14 cellular contexts compared by ENCODE assay signal in genomic region chr18:13235326-13235937, GRCh38. TPM values are rescaled to one million over a fixed set of nuclear protein-coding genes. Genes with fewer than 3 reads are reported as not detected.
DNase-seq lines count a peak whose midpoint lies in the region; ATAC-seq and TF ChIP-seq lines count a peak whose summit lies in the region.
"Had no signal": no experiment of that assay in that cellular context is flagged by ENCODE, and none has a peak within 500 bp of the region (broad histone marks: within the 10 kb centered on the region; RNA-seq: fewer than 3 reads in every experiment).

No MANE protein-coding gene starts in this region.

- no peak overlapping the region for H3K27ac ChIP-seq in BLaER1
- H3K27ac ChIP-seq in HCT116 (ENCODE audit: low read depth, low read length): no peak overlapping the region
- H3K27ac ChIP-seq in upper lobe of right lung: no peak overlapping the region
- H3K27ac ChIP-seq: SJCRH30 had no signal

- no peak for ATAC-seq in HCT116
- no peak for ATAC-seq in upper lobe of right lung

- H2AFZ ChIP-seq in HCT116 (ENCODE audit: low read depth, low read length, poor library complexity, severe bottlenecking): peak overlapping the region; percentile 6

- H3K4me1 ChIP-seq in BLaER1 (peaks cover 99% of the 10 kb centered on the region), HCT116 (ENCODE audit: control insufficient read depth in 1 of 2, insufficient read depth in 2 of 2, low read length in 2 of 2) (peaks cover 6 to 9% of the 10 kb centered on the region in 2 experiments; a peak in 3 of 4 replicates), upper lobe of right lung (no peaks in the 10 kb centered on the region)
- H3K4me1 ChIP-seq: SJCRH30 had no signal

- POLR2A ChIA-PET in HCT116 (lab: Charles Lee): no interaction called here

- H3K79me2 ChIP-seq in HCT116 (ENCODE audit: insufficient read depth, low read length): no peaks in the 10 kb centered on the region

- H3K9me2 ChIP-seq in HCT116 (ENCODE audit: insufficient read depth): no peaks in the 10 kb centered on the region

- H3K4me3 ChIP-seq in BLaER1 (peak overlapping the region; percentile 11; the same call in 1 of the 2 replicates), HCT116 (replicated peaks in 1 of 2; ENCODE audit: low read depth in 1 of 2, low read length in 2 of 2) (no peak overlapping the region), upper lobe of right lung (no peak overlapping the region)
- H3K4me3 ChIP-seq: mucosa of descending colon, SJCRH30, tibial nerve had no signal

- TF ChIP-seq RAD21 in HCT116 (IDR thresholded peaks at IDR 0.05; ENCODE audit: low read depth): no peak

- H3K27me3 ChIP-seq in BLaER1 (no peaks in the 10 kb centered on the region), HCT116 (ENCODE audit: insufficient read depth, low read length) (no peaks in the 10 kb centered on the region), upper lobe of right lung (no peaks in the 10 kb centered on the region)
- H3K27me3 ChIP-seq: SJCRH30, tibial nerve had no signal

- peaks cover 18% of the 10 kb centered on the region for H3K4me1 Mint-ChIP-seq in mesothelial cell of epicardium
- H3K4me1 Mint-ChIP-seq: B cell had no signal

- H3K4me3 Mint-ChIP-seq in mesothelial cell of epicardium: no peak overlapping the region
- H3K4me3 Mint-ChIP-seq: B cell had no signal

- H3K4me2 ChIP-seq in BLaER1: peak overlapping the region; percentile 82
- H3K4me2 ChIP-seq in HCT116 (ENCODE audit: low read length): peak overlapping the region; percentile 34

- TF ChIP-seq CTCF in HCT116 (IDR thresholded peaks at IDR 0.05 in 2 of 3, conservative IDR thresholded peaks at IDR 0.05 in 1 of 3; ENCODE audit: borderline replicate concordance in 1 of 3, insufficient read depth in 1 of 3, low read depth in 2 of 3, low read length in 2 of 3): no peak
- TF ChIP-seq CTCF in mesothelial cell of epicardium (IDR thresholded peaks at IDR 0.05; ENCODE audit: unreplicated experiment): no peak
- TF ChIP-seq CTCF in upper lobe of right lung (IDR thresholded peaks at IDR 0.05): no peak

- CTCF ChIA-PET in HCT116 (lab: Charles Lee): interaction anchor here (1.1 kb wide), 1 partner anchor 19 kb away, joined by 3 read pairs; no protein-coding TSS in a partner anchor

- RAD21 ChIA-PET in HCT116 (lab: Charles Lee; ENCODE audit: low non-redundant PET in 1 of 2, low total read pairs in 2 of 2, uncharacterized antibody in 2 of 2, unreplicated experiment in 2 of 2): no interaction called here

- H3K36me3 ChIP-seq in BLaER1 (peaks cover 35% of the 10 kb centered on the region), HCT116 (ENCODE audit: control insufficient read depth in 1 of 2, insufficient read depth in 2 of 2, low read length in 2 of 2) (no peaks in the 10 kb centered on the region), upper lobe of right lung (no peaks in the 10 kb centered on the region)
- H3K36me3 ChIP-seq: SJCRH30, tibial nerve had no signal

- DNase-seq in HCT116 (ENCODE audit: low read depth, low spot score) (no peak), dermis blood vessel endothelial cell (peak; percentile 21), mesothelial cell of epicardium (ENCODE audit: low spot score in 2 of 2, unreplicated experiment in 2 of 2) (peak in 1 of 2 experiments; percentile 20), inferior parietal cortex (ENCODE audit: extremely low spot score) (no peak), iPS-NIHi11 (ENCODE audit: low spot score) (no peak), upper lobe of right lung (no peak), cerebellum (ENCODE audit: low spot score) (no peak)
- DNase-seq: NCI-H510A, SJCRH30, T1000 had no signal

- no peaks in the 10 kb centered on the region for H3K9me3 ChIP-seq in BLaER1
- no peaks in the 10 kb centered on the region for H3K9me3 ChIP-seq in HCT116 (ENCODE audit: control insufficient read depth in 1 of 2, insufficient read depth in 1 of 2, low read depth in 1 of 2, low read length in 2 of 2)
- no peaks in the 10 kb centered on the region for H3K9me3 ChIP-seq in upper lobe of right lung
- H3K9me3 ChIP-seq: mucosa of descending colon, SJCRH30, tibial nerve had no signal

- no peak overlapping the region for H3K9ac ChIP-seq in BLaER1
- H3K9ac ChIP-seq in HCT116 (ENCODE audit: low read length): no peak overlapping the region

- peaks cover 100% of the 10 kb centered on the region for H4K20me1 ChIP-seq in BLaER1
- no peaks in the 10 kb centered on the region for H4K20me1 ChIP-seq in HCT116 (ENCODE audit: insufficient read depth)

- peak overlapping the region; percentile 64 for H3K27ac Mint-ChIP-seq in mesothelial cell of epicardium
- H3K27ac Mint-ChIP-seq: B cell had no signal

- intact Hi-C loops in HCT116 (cut with micrococcal nuclease): no loop called here
- intact Hi-C loops in upper lobe of right lung (cut with DNase I): no loop called here

- TF ChIP-seq POLR2A in HCT116 (IDR thresholded peaks at IDR 0.05; ENCODE audit: borderline replicate concordance, extremely low read depth, insufficient read depth, insufficient read length): no peak

- no peaks in the 10 kb centered on the region for H3K27me3 Mint-ChIP-seq in mesothelial cell of epicardium (ENCODE audit: low read depth)

- no TSS peak for BruUV-seq in HCT116 (replicated peaks; lab: Mats Ljungman, UMichigan)

- H3K9me3 Mint-ChIP-seq in mesothelial cell of epicardium: no peaks in the 10 kb centered on the region

- H3K36me3 Mint-ChIP-seq in mesothelial cell of epicardium: no peaks in the 10 kb centered on the region

TF ChIP-seq in HCT116, 20 proteins besides CTCF, POLR2A, EP300 and RAD21:
- TF ChIP-seq REST (IDR thresholded peaks at IDR 0.05; ENCODE audit: low read depth): no peak
- 0 out of 2 replicates have a peak, but pooled peaks have one; percentile 9 for TF ChIP-seq FOSL1 (IDR thresholded peaks at IDR 0.05; ENCODE audit: low read depth)
- TF ChIP-seq EGR1 (IDR thresholded peaks at IDR 0.05; ENCODE audit: low read depth): no peak

RNA-seq across cellular contexts. Expression of gene LDLRAD4, which starts 16.9 kb away (rescaled TPM):
- total RNA-seq in HCT116 (2021; ENCODE audit: unreplicated experiment) (1.2 TPM), dermis blood vessel endothelial cell (15.9 and 20.1 TPM in 2 replicates), mesothelial cell of epicardium (26.2 to 29.7 TPM (median 29.2 TPM) in 3 replicates), upper lobe of right lung (18.4 TPM), cerebellum (81.6 TPM)
- 0.04 and 0.22 TPM in 2 replicates for polyA plus RNA-seq in HCT116 (2012)
